In the genomic region with DNA sequence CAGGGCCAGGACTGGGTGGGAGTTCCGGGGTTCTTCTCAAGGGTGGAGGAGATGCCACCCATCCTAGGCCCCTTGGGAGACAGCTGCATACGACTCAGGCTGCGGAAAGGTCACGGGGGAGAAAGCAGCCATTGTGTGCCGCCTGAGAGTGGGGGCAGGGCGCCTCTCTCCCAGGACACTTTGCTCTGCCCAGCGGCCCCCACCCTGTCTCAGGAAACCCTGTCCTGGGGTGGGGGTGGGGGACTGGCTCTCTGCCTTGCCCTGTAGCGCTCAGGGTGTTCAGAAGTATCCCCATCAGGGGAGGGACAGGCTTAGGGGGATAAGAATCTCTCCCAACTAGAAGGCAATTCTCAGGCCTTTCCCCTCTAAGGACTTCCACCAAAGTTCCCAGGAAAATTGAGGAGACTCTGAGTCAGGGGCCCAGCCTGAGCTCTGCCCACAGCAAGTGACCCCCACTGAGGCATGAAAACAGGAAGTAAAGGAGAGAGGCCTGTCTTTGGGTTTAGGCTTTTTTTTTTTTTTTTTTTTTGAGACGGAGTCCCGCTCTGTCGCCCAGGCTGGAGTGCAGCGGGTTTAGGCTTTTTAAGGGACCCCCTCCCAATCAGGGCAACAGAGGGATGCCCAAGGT, we compare ENCODE assay signal across 10 cellular contexts. TPM values are rescaled to one million over a fixed set of nuclear protein-coding genes. Genes with fewer than 3 reads are reported as not detected.
DNase-seq lines count a peak whose midpoint lies in the region; ATAC-seq and TF ChIP-seq lines count a peak whose summit lies in the region.
"Had no signal": no experiment of that assay in that cellular context is flagged by ENCODE, and none has a peak within 500 bp of the region (broad histone marks: within the 10 kb centered on the region; RNA-seq: fewer than 3 reads in every experiment).

No MANE protein-coding gene starts in this region.

- H3K9me3 ChIP-seq in HCT116 (ENCODE audit: control insufficient read depth in 1 of 2, insufficient read depth in 1 of 2, low read depth in 1 of 2, low read length in 2 of 2) (no peaks in the 10 kb centered on the region), heart right ventricle (no peaks in the 10 kb centered on the region), gastrocnemius medialis (no peaks in the 10 kb centered on the region)

- H3K27ac ChIP-seq in HCT116 (ENCODE audit: low read depth, low read length) (peak overlapping the region; percentile 32; the same call in 1 of the 2 replicates), heart right ventricle (peak overlapping the region; percentile 77 to 96 (median 90)), gastrocnemius medialis (peak overlapping the region; percentile 72 to 90 (median 86))

- RAD21 ChIA-PET in HCT116 (lab: Charles Lee; ENCODE audit: low non-redundant PET in 1 of 2, low total read pairs in 2 of 2, uncharacterized antibody in 2 of 2, unreplicated experiment in 2 of 2), result no interaction called here

- 44 to 56% methylated on average over 12 of the region's 12 CpGs for WGBS in heart right ventricle, 2 donors

- ATAC-seq in HCT116, result no peak
- peak in 7 of 8 donors; percentile 22 to 65 (median 38) for ATAC-seq in heart right ventricle
- ATAC-seq in gastrocnemius medialis, result peak in 1 of 2 donors; percentile 5
- ATAC-seq in GM18511 (IDR thresholded peaks at IDR 0.05; ENCODE audit: unreplicated experiment), result no peak
- ATAC-seq in GM18498 (IDR thresholded peaks at IDR 0.05; ENCODE audit: unreplicated experiment), result no peak

- no peak overlapping the region for H3K4me3 Mint-ChIP-seq in activated CD4-positive, alpha-beta memory T cell treated with anti-CD3 and anti-CD28 coated beads for 36 hours
- H3K4me3 Mint-ChIP-seq: central memory CD8-positive, alpha-beta T cell had no signal

- H4K20me1 ChIP-seq in HCT116 (ENCODE audit: insufficient read depth), result no peaks in the 10 kb centered on the region

- no peaks in the 10 kb centered on the region for H3K9me3 Mint-ChIP-seq in activated CD4-positive, alpha-beta memory T cell treated with anti-CD3 and anti-CD28 coated beads for 36 hours
- H3K9me3 Mint-ChIP-seq: central memory CD8-positive, alpha-beta T cell had no signal

- TF ChIP-seq POLR2A in HCT116 (IDR thresholded peaks at IDR 0.05; ENCODE audit: borderline replicate concordance, extremely low read depth, insufficient read depth, insufficient read length) (no peak), gastrocnemius medialis (IDR thresholded peaks at IDR 0.05) (no peak)

- no peaks in the 10 kb centered on the region for H3K27me3 ChIP-seq in HCT116 (ENCODE audit: insufficient read depth, low read length)
- no peaks in the 10 kb centered on the region for H3K27me3 ChIP-seq in heart right ventricle
- H3K27me3 ChIP-seq in gastrocnemius medialis, result no peaks in the 10 kb centered on the region

- TF ChIP-seq CTCF in HCT116 (IDR thresholded peaks at IDR 0.05 in 2 of 3, conservative IDR thresholded peaks at IDR 0.05 in 1 of 3; ENCODE audit: borderline replicate concordance in 1 of 3, insufficient read depth in 1 of 3, low read depth in 2 of 3, low read length in 2 of 3) (no peak), heart right ventricle (IDR thresholded peaks at IDR 0.05) (no peak), gastrocnemius medialis (IDR thresholded peaks at IDR 0.05 in 4 of 5, conservative IDR thresholded peaks at IDR 0.05 in 1 of 5) (no peak)

- DNase-seq in HCT116 (ENCODE audit: low read depth, low spot score) (no peak), heart right ventricle (peak; percentile 41 to 58), gastrocnemius medialis (no peak), RPMI8226 (no peak), HT-29 (ENCODE audit: low spot score) (no peak)
- DNase-seq in activated CD4-positive, alpha-beta memory T cell treated with anti-CD3 and anti-CD28 coated beads for 36 hours, result no peak
- DNase-seq: HCEC 1CT had no signal

- no peak overlapping the region for H3K4me2 ChIP-seq in HCT116 (ENCODE audit: low read length)

- H3K4me1 Mint-ChIP-seq in activated CD4-positive, alpha-beta memory T cell treated with anti-CD3 and anti-CD28 coated beads for 36 hours (ENCODE audit: low read depth), result peaks cover 44% of the 10 kb centered on the region

- H3K27ac Mint-ChIP-seq in activated CD4-positive, alpha-beta memory T cell treated with anti-CD3 and anti-CD28 coated beads for 36 hours, result peak overlapping the region; percentile 60

- no peak overlapping the region for H2AFZ ChIP-seq in HCT116 (ENCODE audit: low read depth, low read length, poor library complexity, severe bottlenecking)

- H3K4me3 ChIP-seq in HCT116 (replicated peaks in 1 of 2; ENCODE audit: low read depth in 1 of 2, low read length in 2 of 2) (no peak overlapping the region), heart right ventricle (peak overlapping the region in 9 of 10 donors; percentile 28 to 95 (median 47)), gastrocnemius medialis (peak overlapping the region in 3 of 4 donors; percentile 39 to 82 (median 43))

- H3K4me1 ChIP-seq in HCT116 (ENCODE audit: control insufficient read depth in 1 of 2, insufficient read depth in 2 of 2, low read length in 2 of 2) (peaks cover 13 to 53% of the 10 kb centered on the region in 2 experiments; a peak in 3 of 4 replicates), heart right ventricle (peaks cover 10 to 82% (median 56%) of the 10 kb centered on the region in 9 donors), gastrocnemius medialis (peaks cover 52 to 57% of the 10 kb centered on the region in 2 donors)

- no peaks in the 10 kb centered on the region for H3K27me3 Mint-ChIP-seq in activated CD4-positive, alpha-beta memory T cell treated with anti-CD3 and anti-CD28 coated beads for 36 hours
- H3K27me3 Mint-ChIP-seq: central memory CD8-positive, alpha-beta T cell had no signal

- peaks cover 62% of the 10 kb centered on the region for H3K79me2 ChIP-seq in HCT116 (ENCODE audit: insufficient read depth, low read length)

- H3K9me2 ChIP-seq in HCT116 (ENCODE audit: insufficient read depth), result no peaks in the 10 kb centered on the region

- CTCF ChIA-PET in HCT116 (lab: Charles Lee), result interaction anchor here (1.0 kb wide), 1 partner anchor 7 kb away, joined by 4 read pairs; no protein-coding TSS in a partner anchor
- CTCF ChIA-PET in activated CD4-positive, alpha-beta memory T cell treated with anti-CD3 and anti-CD28 coated beads for 36 hours (lab: Charles Lee), result interaction anchor here (1.9 to 6.7 kb wide), 2 partner anchors 12 to 31 kb away, joined by 6 to 98 read pairs; no protein-coding TSS in a partner anchor

- H3K9ac ChIP-seq in HCT116 (ENCODE audit: low read length), result no peak overlapping the region

- intact Hi-C loops in HCT116 (cut with micrococcal nuclease), result no loop called here
- intact Hi-C loops in activated CD4-positive, alpha-beta memory T cell treated with anti-CD3 and anti-CD28 coated beads for 36 hours (cut with micrococcal nuclease), result loop anchor here (10.0 kb wide), 1 partner anchor 350 kb away; a partner anchor contains a TSS
- intact Hi-C loops in heart right ventricle (cut with DNase I), result loop anchor here in 2 of 10 donors (5.0 kb wide), 2 partner anchors 193 to 508 kb away; no protein-coding TSS in a partner anchor
- intact Hi-C loops in gastrocnemius medialis (cut with DNase I; ENCODE audit: low total_unique reads), result loop anchor here (10.0 kb wide), 1 partner anchor 440 kb away; no protein-coding TSS in a partner anchor

- no peak for TF ChIP-seq RAD21 in HCT116 (IDR thresholded peaks at IDR 0.05; ENCODE audit: low read depth)

- H3K36me3 Mint-ChIP-seq in activated CD4-positive, alpha-beta memory T cell treated with anti-CD3 and anti-CD28 coated beads for 36 hours, result peaks cover 13% of the 10 kb centered on the region

- POLR2A ChIA-PET in HCT116 (lab: Charles Lee), result no interaction called here
- POLR2A ChIA-PET in activated CD4-positive, alpha-beta memory T cell treated with anti-CD3 and anti-CD28 coated beads for 36 hours (lab: Charles Lee), result no interaction called here

- in situ Hi-C loops in gastrocnemius medialis (cut with MboI; ENCODE audit: low sequenced_read_pairs in 4 of 4), result loop anchor here in 1 of 4 donors (25.0 kb wide), 1 partner anchor 353 kb away; a partner anchor contains a TSS

- peaks cover 2 to 4% of the 10 kb centered on the region in 2 experiments; a peak in 2 of 4 replicates for H3K36me3 ChIP-seq in HCT116 (ENCODE audit: control insufficient read depth in 1 of 2, insufficient read depth in 2 of 2, low read length in 2 of 2)
- peaks cover 0 to 41% (median 15%) of the 10 kb centered on the region in 9 donors for H3K36me3 ChIP-seq in heart right ventricle
- H3K36me3 ChIP-seq in gastrocnemius medialis, result peaks cover 0 to 27% of the 10 kb centered on the region in 2 donors

- no TSS peak for BruUV-seq in HCT116 (replicated peaks; lab: Mats Ljungman, UMichigan)

RNA-seq across cellular contexts. Expression of a gene that starts 4.9 kb away (rescaled TPM):
- total RNA-seq in HCT116 (2021; ENCODE audit: unreplicated experiment), result 76.5 TPM
- polyA plus RNA-seq in HCT116 (2012), result 55.6 and 64.3 TPM in 2 replicates
- 10 to 100 TPM; 51.3 to 54.4 TPM for total RNA-seq in activated CD4-positive, alpha-beta memory T cell treated with anti-CD3 and anti-CD28 coated beads for 36 hours
- total RNA-seq in heart right ventricle, result 10 to 100 TPM; 20.6 to 34.7 (median 28.1) TPM
- polyA plus RNA-seq in heart right ventricle, result 10 to 100 TPM; 31.6 to 35.4 TPM
- 10 to 100 TPM; 30.2 to 62.2 (median 41.1) TPM for total RNA-seq in gastrocnemius medialis
- 52.2 and 56.3 TPM in 2 replicates for total RNA-seq in HT-29 (2014; rRNA removed; shearing (Covaris generic))

RNA-seq across cellular contexts. Expression of a gene that starts 8.4 kb away (rescaled TPM):
- total RNA-seq in HCT116 (2021; ENCODE audit: unreplicated experiment) (27.4 TPM), heart right ventricle (1 to 10 TPM; 2.5 to 9.1 (median 5.5) TPM), gastrocnemius medialis (10 to 100 TPM in 1 of 4 donors, 1 to 10 TPM in 3; 8.2 to 11.5 (median 9.2) TPM)
- polyA plus RNA-seq in HCT116 (2012), result 11.6 and 11.9 TPM in 2 replicates
- total RNA-seq in activated CD4-positive, alpha-beta memory T cell treated with anti-CD3 and anti-CD28 coated beads for 36 hours, result 10 to 100 TPM; 14.1 to 15.1 TPM
- polyA plus RNA-seq in heart right ventricle, result 1 to 10 TPM; 6.2 to 9.7 TPM
- 26.6 and 28.0 TPM in 2 replicates for total RNA-seq in HT-29 (2014; rRNA removed; shearing (Covaris generic))

RNA-seq across cellular contexts. Expression of a gene that starts 16.1 kb away (rescaled TPM):
- 33.3 TPM for total RNA-seq in HCT116 (2021; ENCODE audit: unreplicated experiment)
- 41.7 and 44.9 TPM in 2 replicates for polyA plus RNA-seq in HCT116 (2012)
- total RNA-seq in activated CD4-positive, alpha-beta memory T cell treated with anti-CD3 and anti-CD28 coated beads for 36 hours, result 10 to 100 TPM; 54.2 to 55.3 TPM
- total RNA-seq in heart right ventricle, result 10 to 100 TPM; 24.0 to 41.6 (median 30.2) TPM
- 100 to 1,000 TPM in 1 of 2 donors, 10 to 100 TPM in 1; 92.8 to 106 TPM for polyA plus RNA-seq in heart right ventricle
- total RNA-seq in gastrocnemius medialis, result 10 to 100 TPM; 31.0 to 50.2 (median 32.1) TPM
- 118 and 141 TPM in 2 replicates for total RNA-seq in HT-29 (2014; rRNA removed; shearing (Covaris generic))

RNA-seq across cellular contexts. Expression of a gene that starts 17.7 kb away (rescaled TPM):
- total RNA-seq in HCT116 (2021; ENCODE audit: unreplicated experiment) (8.2 TPM), heart right ventricle (1 to 10 TPM; 4.4 to 9.0 (median 5.6) TPM), gastrocnemius medialis (1 to 10 TPM; 2.6 to 5.7 (median 5.0) TPM)
- polyA plus RNA-seq in HCT116 (2012), result 4.9 and 5.1 TPM in 2 replicates
- 1 to 10 TPM; 8.9 to 9.8 TPM for total RNA-seq in activated CD4-positive, alpha-beta memory T cell treated with anti-CD3 and anti-CD28 coated beads for 36 hours
- polyA plus RNA-seq in heart right ventricle, result 1 to 10 TPM; 3.5 to 5.7 TPM
- total RNA-seq in HT-29 (2014; rRNA removed; shearing (Covaris generic)), result 20.6 and 25.5 TPM in 2 replicates

RNA-seq across cellular contexts. Expression of a gene that starts 38.1 kb away (rescaled TPM):
- 8.7 TPM for total RNA-seq in HCT116 (2021; ENCODE audit: unreplicated experiment)
- polyA plus RNA-seq in HCT116 (2012), result 9.3 and 11.9 TPM in 2 replicates
- total RNA-seq in activated CD4-positive, alpha-beta memory T cell treated with anti-CD3 and anti-CD28 coated beads for 36 hours, result 10 to 100 TPM; 21.3 to 22.1 TPM
- total RNA-seq in heart right ventricle, result 100 to 1,000 TPM in 4 of 10 donors, 10 to 100 TPM in 6; 72.0 to 110 (median 90.9) TPM
- 100 to 1,000 TPM in 1 of 2 donors, 10 to 100 TPM in 1; 53.2 to 262 TPM for polyA plus RNA-seq in heart right ventricle
- total RNA-seq in gastrocnemius medialis, result 100 to 1,000 TPM; 409 to 694 (median 563) TPM
- total RNA-seq in HT-29 (2014; rRNA removed; shearing (Covaris generic)), result 0.25 and 0.26 TPM in 2 replicates

Comparison
In these comparisons a context has a peak if more than half of its experiments do, and no peak if none do; other contexts are left out.
1. ATAC-seq: peak in heart right ventricle (7 of 8); none in HCT116 (single experiment), GM18511 (single experiment) and GM18498 (single experiment).
2. DNase-seq: peak in heart right ventricle (2 of 2); none in HCT116 (single experiment), activated CD4-positive, alpha-beta memory T cell treated with anti-CD3 and anti-CD28 coated beads for 36 hours (single experiment), gastrocnemius medialis (0 of 2), RPMI8226 (single experiment) and HT-29 (single experiment).
3. H3K27ac ChIP-seq: peak in every context shown above with its lines; median percentile 90 in heart right ventricle; 86 in gastrocnemius medialis; 32 in HCT116.
4. H3K4me3 ChIP-seq: peak in heart right ventricle (9 of 10) and gastrocnemius medialis (3 of 4); none in HCT116 (0 of 2).